In genomic region chr2:88684519-88684918, GRCh38 we compare ENCODE assay signal across 8 cellular contexts.
"Had no signal": no experiment of that assay in that cellular context is flagged by ENCODE, and none has a peak within 500 bp of the region (broad histone marks: within the 10 kb centered on the region; RNA-seq: fewer than 3 reads in every experiment).

No MANE protein-coding gene starts in this region.

- H3K9ac ChIP-seq: KMS-11 had no signal

- H3K4me3 Mint-ChIP-seq: IgD-negative memory B cell had no signal

- ATAC-seq: HepG2 had no signal

- H3K4me2 ChIP-seq: KMS-11 had no signal

- DNase-seq: IMR-90, KBM-7, KG1 had no signal

- FAIRE-seq: HepG2, HTR-8/SVneo had no signal

- H3K27ac ChIP-seq: HL-60, KMS-11 had no signal

- H3K27ac Mint-ChIP-seq: IgD-negative memory B cell had no signal
